ENCODE assay signal across 2 cellular contexts in genomic region chr4:78644063-78644691, GRCh38.
TF ChIP-seq lines count a peak whose summit lies in the region.

No MANE protein-coding gene starts in this region.

TF ChIP-seq in SK-N-SH, 30 proteins besides CTCF, POLR2A, EP300 and RAD21 (continued from another document):
- TF ChIP-seq PBX3 (IDR thresholded peaks at IDR 0.05) (no peak), RFX5 (IDR thresholded peaks at IDR 0.05; ENCODE audit: low read length) (no peak), MEF2A (IDR thresholded peaks at IDR 0.05; ENCODE audit: borderline replicate concordance, low read depth) (no peak), FOXM1 (IDR thresholded peaks at IDR 0.05; ENCODE audit: low read depth) (no peak), ELF1 (IDR thresholded peaks at IDR 0.05) (no peak), RXRA (IDR thresholded peaks at IDR 0.05; ENCODE audit: borderline replicate concordance, low read depth) (no peak), RCOR1 (IDR thresholded peaks at IDR 0.05; ENCODE audit: low read length) (no peak)

TF ChIP-seq in SK-N-SH treated with all-trans-retinoic acid at 6 μM for 48 hours, 23 proteins besides CTCF, POLR2A, EP300 and RAD21 (continued from another document):
- TF ChIP-seq TSHZ2 (CRISPR knock-in tag; IDR thresholded peaks at IDR 0.05): no peak
- TF ChIP-seq ARNTL (CRISPR knock-in tag; IDR thresholded peaks at IDR 0.05; ENCODE audit: borderline replicate concordance, low read depth): no peak
- TF ChIP-seq TOX (CRISPR knock-in tag; IDR thresholded peaks at IDR 0.05; ENCODE audit: borderline replicate concordance): no peak
- no peak for TF ChIP-seq ISL1 (CRISPR knock-in tag; IDR thresholded peaks at IDR 0.05)
